In genomic region chr3:71616571-71617021, GRCh38 we compare ENCODE assay signal across 17 cellular contexts. TPM values are rescaled to one million over a fixed set of nuclear protein-coding genes. Genes with fewer than 3 reads are reported as not detected.
DNase-seq lines count a peak whose midpoint lies in the region; ATAC-seq lines count a peak whose summit lies in the region.
"Had no signal": no experiment of that assay in that cellular context is flagged by ENCODE, and none has a peak within 500 bp of the region (broad histone marks: within the 10 kb centered on the region; RNA-seq: fewer than 3 reads in every experiment).

No MANE protein-coding gene starts in this region.

- no peak overlapping the region for H4K8ac ChIP-seq in mesenchymal stem cell (ENCODE audit: low read length)

- no peak overlapping the region for H3K9ac ChIP-seq in mesenchymal stem cell (ENCODE audit: low read length)

- no peak overlapping the region for H2AFZ ChIP-seq in mesenchymal stem cell (ENCODE audit: low read depth, low read length)

- no peak overlapping the region for H3K4me3 ChIP-seq in mesenchymal stem cell (ENCODE audit: insufficient read depth in 1 of 2, low read depth in 1 of 2, low read length in 2 of 2)
- H3K4me3 ChIP-seq: MG63, Peyer's patch had no signal

- no peak overlapping the region for H3K4me3 Mint-ChIP-seq in activated CD4-positive, alpha-beta T cell treated with anti-CD3 and anti-CD28 coated beads for 36 hours
- H3K4me3 Mint-ChIP-seq in activated naive CD8-positive, alpha-beta T cell treated with anti-CD3 and anti-CD28 coated beads, Interleukin-2, amount 50 U/mL, for 24 hours: no peak overlapping the region

- peak; percentile 69 for ATAC-seq in activated CD4-positive, alpha-beta T cell treated with anti-CD3 and anti-CD28 coated beads for 36 hours
- peak; percentile 46 for ATAC-seq in activated naive CD8-positive, alpha-beta T cell treated with anti-CD3 and anti-CD28 coated beads, Interleukin-2, amount 50 U/mL, for 24 hours

- peaks cover 6% of the 10 kb centered on the region for H3K4me1 Mint-ChIP-seq in activated CD4-positive, alpha-beta T cell treated with anti-CD3 and anti-CD28 coated beads for 36 hours
- peaks cover 10% of the 10 kb centered on the region for H3K4me1 Mint-ChIP-seq in activated naive CD8-positive, alpha-beta T cell treated with anti-CD3 and anti-CD28 coated beads, Interleukin-2, amount 50 U/mL, for 24 hours

- no peak overlapping the region for H3K14ac ChIP-seq in mesenchymal stem cell (ENCODE audit: low read length in 2 of 2)

- no peak overlapping the region for H3K27ac Mint-ChIP-seq in activated CD4-positive, alpha-beta T cell treated with anti-CD3 and anti-CD28 coated beads for 36 hours
- peak overlapping the region; percentile 34 for H3K27ac Mint-ChIP-seq in activated naive CD8-positive, alpha-beta T cell treated with anti-CD3 and anti-CD28 coated beads, Interleukin-2, amount 50 U/mL, for 24 hours

- POLR2A ChIA-PET in activated CD4-positive, alpha-beta T cell treated with anti-CD3 and anti-CD28 coated beads for 36 hours (lab: Charles Lee): interaction anchor here (0.6 kb wide), 1 partner anchor 56 kb away, joined by 3 read pairs; no protein-coding TSS in a partner anchor

- CTCF ChIA-PET in activated CD4-positive, alpha-beta T cell treated with anti-CD3 and anti-CD28 coated beads for 36 hours (lab: Charles Lee): interaction anchor here (0.7 to 2.0 kb wide), 4 partner anchors 17 to 214 kb away, joined by 3 to 5 read pairs (median 3); no protein-coding TSS in a partner anchor

- no peaks in the 10 kb centered on the region for H3K4me1 ChIP-seq in mesenchymal stem cell (ENCODE audit: control insufficient read depth, insufficient read depth, low read depth, low read length)
- H3K4me1 ChIP-seq: Peyer's patch had no signal

- 92% methylated on average over 6 of the region's 6 CpGs for WGBS in mesenchymal stem cell

- peaks cover 2% of the 10 kb centered on the region for H3K36me3 Mint-ChIP-seq in activated CD4-positive, alpha-beta T cell treated with anti-CD3 and anti-CD28 coated beads for 36 hours (ENCODE audit: low read depth)
- peaks cover 2% of the 10 kb centered on the region for H3K36me3 Mint-ChIP-seq in activated naive CD8-positive, alpha-beta T cell treated with anti-CD3 and anti-CD28 coated beads, Interleukin-2, amount 50 U/mL, for 24 hours (ENCODE audit: low read depth)

- H3K27me3 ChIP-seq in mesenchymal stem cell (ENCODE audit: control insufficient read depth in 1 of 2, insufficient read depth in 1 of 2, low read length in 2 of 2): peaks cover 0 to under 1% of the 10 kb centered on the region in 2 experiments
- H3K27me3 ChIP-seq: MG63, Peyer's patch had no signal

- H3K79me1 ChIP-seq in mesenchymal stem cell (replicated peaks; ENCODE audit: low read length, poor library complexity, severe bottlenecking): no peaks in the 10 kb centered on the region

- H3K23ac ChIP-seq in mesenchymal stem cell (ENCODE audit: low read length in 2 of 2): no peak overlapping the region

- no peak overlapping the region for H3K27ac ChIP-seq in mesenchymal stem cell (ENCODE audit: low read length, poor library complexity, severe bottlenecking)
- H3K27ac ChIP-seq: Peyer's patch had no signal

- H3K9me3 ChIP-seq in mesenchymal stem cell (ENCODE audit: control insufficient read depth, low read length): no peaks in the 10 kb centered on the region
- H3K9me3 ChIP-seq: MG63, Peyer's patch had no signal

- H2BK15ac ChIP-seq in mesenchymal stem cell (ENCODE audit: low read depth, poor library complexity, severe bottlenecking): no peak overlapping the region

- no peak overlapping the region for H2BK5ac ChIP-seq in mesenchymal stem cell (ENCODE audit: low read depth, low read length, poor library complexity, severe bottlenecking)

- H2BK12ac ChIP-seq in mesenchymal stem cell (ENCODE audit: low read length in 2 of 2): no peak overlapping the region

- H2BK120ac ChIP-seq in mesenchymal stem cell (ENCODE audit: low read depth, low read length): no peak overlapping the region

- intact Hi-C loops in activated CD4-positive, alpha-beta T cell treated with anti-CD3 and anti-CD28 coated beads for 36 hours (cut with DNase I, micrococcal nuclease): no loop called here

- H3K27me3 Mint-ChIP-seq in activated CD4-positive, alpha-beta T cell treated with anti-CD3 and anti-CD28 coated beads for 36 hours: no peaks in the 10 kb centered on the region
- H3K27me3 Mint-ChIP-seq in activated naive CD8-positive, alpha-beta T cell treated with anti-CD3 and anti-CD28 coated beads, Interleukin-2, amount 50 U/mL, for 24 hours: no peaks in the 10 kb centered on the region

- no peak overlapping the region for H3K18ac ChIP-seq in mesenchymal stem cell (ENCODE audit: low read depth in 1 of 2, low read length in 2 of 2)

- H3K9me3 Mint-ChIP-seq in activated CD4-positive, alpha-beta T cell treated with anti-CD3 and anti-CD28 coated beads for 36 hours (ENCODE audit: low read depth): no peaks in the 10 kb centered on the region
- H3K9me3 Mint-ChIP-seq in activated naive CD8-positive, alpha-beta T cell treated with anti-CD3 and anti-CD28 coated beads, Interleukin-2, amount 50 U/mL, for 24 hours: peaks cover 4% of the 10 kb centered on the region

- no peak overlapping the region for H3K4me2 ChIP-seq in mesenchymal stem cell (ENCODE audit: low read length, poor library complexity, severe bottlenecking)

- no peaks in the 10 kb centered on the region for H3K36me3 ChIP-seq in mesenchymal stem cell (ENCODE audit: control insufficient read depth in 1 of 2, insufficient read depth in 2 of 2, low read depth in 1 of 2, low read length in 2 of 2)
- H3K36me3 ChIP-seq: MG63, Peyer's patch had no signal

- H4K91ac ChIP-seq in mesenchymal stem cell (ENCODE audit: low read length): no peak overlapping the region

- H2AK5ac ChIP-seq in mesenchymal stem cell (ENCODE audit: low read length, severe bottlenecking): no peak overlapping the region

- DNase-seq in activated CD4-positive, alpha-beta T cell treated with anti-CD3 and anti-CD28 coated beads for 36 hours: peak; percentile 10
- DNase-seq in activated CD4-positive, alpha-beta T cell treated with anti-CD3 and anti-CD28 coated beads, Interleukin-2, amount 50 U/mL, for 4 hours: no peak
- peak; percentile 5 for DNase-seq in stimulated activated CD4-positive, alpha-beta T cell treated with anti-CD3 and anti-CD28 coated beads, Interleukin-15, amount 100 ng/mL, for 24 hours
- no peak for DNase-seq in stimulated activated CD4-positive, alpha-beta T cell treated with anti-CD3 and anti-CD28 coated beads, Interleukin-2, amount 100 ng/mL, for 48 hours
- DNase-seq in activated naive CD8-positive, alpha-beta T cell treated with anti-CD3 and anti-CD28 coated beads, Interleukin-2, amount 50 U/mL, for 24 hours: no peak
- DNase-seq in superior temporal gyrus (ENCODE audit: extremely low spot score) (peak; percentile 45), mesenchymal stem cell (no peak), retina (no peak)
- DNase-seq: 8988T, C1 segment of cervical spinal cord, DMS153, KG1, MG63, NCI-H1105 treated with DMSO at 0.1 percent for 48 hours, NCI-H187, NCI-H446, Peyer's patch had no signal

- no peak overlapping the region for H3K4ac ChIP-seq in mesenchymal stem cell (ENCODE audit: low read depth in 1 of 2, low read length in 2 of 2)

RNA-seq across cellular contexts. Expression of gene FOXP1, which starts 33.1 kb away (rescaled TPM):
- 100 to 1,000 TPM; 108 to 153 TPM for total RNA-seq in activated CD4-positive, alpha-beta T cell treated with anti-CD3 and anti-CD28 coated beads for 36 hours
- 34.2 TPM for polyA plus RNA-seq in mesenchymal stem cell (2013, experiment 1 of 2)
- polyA plus RNA-seq in mesenchymal stem cell (2013, experiment 2 of 2): 34.5 TPM

Comparison
In these comparisons a context has a peak if more than half of its experiments do, and no peak if none do; other contexts are left out.
1. DNase-seq: peak in activated CD4-positive, alpha-beta T cell treated with anti-CD3 and anti-CD28 coated beads for 36 hours (single experiment), stimulated activated CD4-positive, alpha-beta T cell treated with anti-CD3 and anti-CD28 coated beads, Interleukin-15, amount 100 ng/mL, for 24 hours (single experiment) and superior temporal gyrus (single experiment); none in activated CD4-positive, alpha-beta T cell treated with anti-CD3 and anti-CD28 coated beads, Interleukin-2, amount 50 U/mL, for 4 hours (0 of 2), stimulated activated CD4-positive, alpha-beta T cell treated with anti-CD3 and anti-CD28 coated beads, Interleukin-2, amount 100 ng/mL, for 48 hours (0 of 2), activated naive CD8-positive, alpha-beta T cell treated with anti-CD3 and anti-CD28 coated beads, Interleukin-2, amount 50 U/mL, for 24 hours (single experiment), mesenchymal stem cell (single experiment) and retina (single experiment).